ENCODE assay signal across 17 cellular contexts in genomic region chr1:175278729-175279128, GRCh38.
A peak's percentile ranks its signal among the peaks of the same experiment; 100 is the strongest.
DNase-seq lines count a peak whose midpoint lies in the region; ATAC-seq and TF ChIP-seq lines count a peak whose summit lies in the region.
"Had no signal": no experiment of that assay in that cellular context is flagged by ENCODE, and none has a peak within 500 bp of the region (broad histone marks: within the 10 kb centered on the region; RNA-seq: fewer than 3 reads in every experiment).

No MANE protein-coding gene starts in this region.

- ATAC-seq in psoas muscle = peak; percentile 67 to 86 (median 77)
- ATAC-seq in gastroesophageal sphincter = no peak

- H3K27me3 ChIP-seq in psoas muscle (ENCODE audit: insufficient read depth in 3 of 3, low read length in 2 of 3) (no peaks in the 10 kb centered on the region), gastroesophageal sphincter (no peaks in the 10 kb centered on the region)
- H3K27me3 ChIP-seq: SJSA1 had no signal

- intact Hi-C loops in psoas muscle (cut with DNase I) = loop anchor here in 1 of 2 donors (5.0 to 10.0 kb wide), 2 partner anchors 1429 to 1566 kb away; no protein-coding TSS in a partner anchor

- H3K9me3 ChIP-seq in psoas muscle = no peaks in the 10 kb centered on the region
- no peaks in the 10 kb centered on the region for H3K9me3 ChIP-seq in gastroesophageal sphincter
- H3K9me3 ChIP-seq: SJSA1 had no signal

- H3K4me3 ChIP-seq in psoas muscle (peak overlapping the region; percentile 22), gastroesophageal sphincter (no peak overlapping the region)
- H3K4me3 ChIP-seq: SJSA1 had no signal

- peak; percentile 28 for TF ChIP-seq CTCF in psoas muscle (IDR thresholded peaks at IDR 0.05)
- no peak for TF ChIP-seq CTCF in gastroesophageal sphincter (IDR thresholded peaks at IDR 0.05)

- no peak for TF ChIP-seq EP300 in gastroesophageal sphincter (IDR thresholded peaks at IDR 0.05)

- peak; percentile 26 for DNase-seq in D341Med (ENCODE audit: low spot score)
- DNase-seq in HEK293T (ENCODE audit: extremely low spot score) = peak; percentile 12
- DNase-seq in cerebellar cortex (ENCODE audit: low spot score) = peak; percentile 58
- DNase-seq in psoas muscle = no peak
- no peak for DNase-seq in occipital lobe (lab: John Stamatoyannopoulos, UW)
- DNase-seq in activated CD4-positive, alpha-beta T cell treated with anti-CD3 and anti-CD28 coated beads for 4 hours = no peak
- DNase-seq: ACHN, GDM1, H7, KG1, NCI-H1417, NCI-H187, NCI-H446 treated with DMSO at 0.1 percent for 48 hours, NCI-H748 treated with DMSO at 0.1 percent for 48 hours had no signal

- peaks cover 17% of the 10 kb centered on the region for H3K4me1 ChIP-seq in psoas muscle
- H3K4me1 ChIP-seq in gastroesophageal sphincter = no peaks in the 10 kb centered on the region
- H3K4me1 ChIP-seq: SJSA1 had no signal

- H3K36me3 ChIP-seq in psoas muscle (ENCODE audit: insufficient read depth in 1 of 2, low read depth in 1 of 2) (no peaks in the 10 kb centered on the region), gastroesophageal sphincter (no peaks in the 10 kb centered on the region)
- H3K36me3 ChIP-seq: SJSA1 had no signal

- H3K27ac ChIP-seq in psoas muscle (peak overlapping the region; percentile 21), gastroesophageal sphincter (peak overlapping the region in 1 of 4 donors; percentile 40)
- H3K27ac ChIP-seq: C4-2B, SJSA1 had no signal

- POLR2A ChIA-PET in HEK293T (lab: Yijun Ruan, JAX) = no interaction called here

- CTCF ChIA-PET in HEK293T (lab: Yijun Ruan, JAX) = no interaction called here

- no peak for TF ChIP-seq POLR2A in gastroesophageal sphincter (IDR thresholded peaks at IDR 0.05)

TF ChIP-seq in HEK293T, 16 proteins besides CTCF, POLR2A, EP300 and RAD21:
- TF ChIP-seq SP1 (IDR thresholded peaks at IDR 0.05) = no peak
- no peak for TF ChIP-seq FOXK2 (IDR thresholded peaks at IDR 0.05)
- TF ChIP-seq SUZ12 (IDR thresholded peaks at IDR 0.05) = no peak
- no peak for TF ChIP-seq FOXM1 (IDR thresholded peaks at IDR 0.05; ENCODE audit: borderline replicate concordance)
- TF ChIP-seq TARDBP (IDR thresholded peaks at IDR 0.05) = no peak
- TF ChIP-seq BHLHE40 (IDR thresholded peaks at IDR 0.05; ENCODE audit: borderline replicate concordance) = no peak
- no peak for TF ChIP-seq FOXA1 (IDR thresholded peaks at IDR 0.05)
- TF ChIP-seq L3MBTL2 (conservative IDR thresholded peaks at IDR 0.05) = no peak
- TF ChIP-seq CTBP1 (IDR thresholded peaks at IDR 0.05; ENCODE audit: borderline replicate concordance) = no peak

Comparison
In these comparisons a context has a peak if more than half of its experiments do, and no peak if none do; other contexts are left out.
1. DNase-seq: peak in D341Med (single experiment), HEK293T (single experiment) and cerebellar cortex (single experiment); none in psoas muscle (0 of 2), occipital lobe (single experiment) and activated CD4-positive, alpha-beta T cell treated with anti-CD3 and anti-CD28 coated beads for 4 hours (0 of 2).